8 cellular contexts compared by ENCODE assay signal in the genomic region with DNA sequence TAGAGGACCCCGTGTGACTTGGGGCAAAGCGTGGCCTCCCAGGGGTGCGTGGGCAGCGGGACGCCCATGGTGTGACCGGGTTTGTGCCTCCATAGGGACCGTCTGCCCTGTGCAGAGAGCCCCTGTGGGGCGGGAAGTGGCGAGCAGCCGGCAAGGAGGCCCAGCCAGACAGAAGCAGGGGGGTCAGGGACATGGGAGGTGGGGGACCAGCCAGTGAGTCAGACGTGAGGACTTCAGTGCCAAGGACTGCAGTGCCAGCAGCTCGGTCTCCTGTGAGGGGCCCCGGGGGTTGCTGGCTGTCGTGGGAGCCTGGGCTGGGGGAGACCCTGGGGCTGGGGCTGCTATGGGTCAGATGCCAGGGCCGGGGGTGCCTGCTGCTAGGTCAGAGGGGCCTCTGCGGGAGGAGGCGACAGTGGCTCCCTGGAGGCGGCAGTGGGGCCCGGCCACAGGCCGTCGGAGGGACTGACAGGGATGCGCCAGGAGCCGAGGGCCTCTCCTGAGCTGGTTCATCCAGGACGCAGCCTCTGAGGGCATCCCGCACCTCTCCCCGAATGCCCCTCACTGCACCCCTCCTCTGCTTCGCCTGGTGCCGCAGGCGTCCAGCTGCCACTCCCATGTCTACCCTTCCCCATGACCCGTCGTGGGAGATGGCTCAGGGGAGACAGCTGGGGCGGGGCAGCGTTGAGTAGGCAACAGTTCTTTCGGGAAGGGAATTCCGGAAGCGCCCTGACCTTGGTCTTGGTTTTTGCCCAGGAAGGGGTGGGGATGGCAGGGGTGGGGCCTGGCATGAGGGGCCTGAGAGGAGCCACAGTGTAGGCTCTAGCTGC.
DNase-seq lines count a peak whose midpoint lies in the region; ATAC-seq, FAIRE-seq and TF ChIP-seq lines count a peak whose summit lies in the region.

No MANE protein-coding gene starts in this region.

- intact Hi-C loops in Right ventricle myocardium superior (cut with DNase I) (no loop called here), cardiac septum (cut with DNase I) (loop anchor here (5.0 kb wide), 2 partner anchors 93 to 528 kb away; no protein-coding TSS in a partner anchor)

- no peaks in the 10 kb centered on the region for H3K27me3 ChIP-seq in brain microvascular endothelial cell (replicated peaks)

- peak overlapping the region; percentile 12 for H3K27ac ChIP-seq in brain microvascular endothelial cell

- DNase-seq in Right ventricle myocardium superior, result no peak
- DNase-seq in cardiac septum (ENCODE audit: low spot score), result no peak
- peak; percentile 58 for DNase-seq in brain microvascular endothelial cell
- peak; percentile 85 for DNase-seq in islet precursor cell
- DNase-seq in urothelium cell line (ENCODE audit: low spot score), result peak; percentile 87
- DNase-seq in stimulated activated CD4-positive, alpha-beta T cell treated with anti-CD3 and anti-CD28 coated beads, Interleukin-12 subunit alpha, Interleukin-12 subunit beta, amount 100 ng/mL, for 4 hours, result no peak
- DNase-seq in Ammon's horn (ENCODE audit: low spot score), result no peak

- TF ChIP-seq CTCF in brain microvascular endothelial cell (IDR thresholded peaks at IDR 0.05; ENCODE audit: low read depth, low read length, missing control alignments), result no peak

- in situ Hi-C loops in brain microvascular endothelial cell (cut with HindIII; ENCODE audit: low pct_ligation_motif_present, low sequenced_read_pairs), result no loop called here

- ATAC-seq in Right ventricle myocardium superior (ENCODE audit: poor library complexity) (peak; percentile 9), HG02970 (IDR thresholded peaks at IDR 0.05; ENCODE audit: low FRiP score, unreplicated experiment) (no peak)

- H3K36me3 ChIP-seq in brain microvascular endothelial cell (replicated peaks), result peaks cover 9% of the 10 kb centered on the region

- FAIRE-seq in urothelium cell line (lab: Jason Lieb, UNC), result no peak

- peak overlapping the region; percentile 15 for H3K4me3 ChIP-seq in brain microvascular endothelial cell (ENCODE audit: low read depth, low read length)

Comparison
In these comparisons a context has a peak if more than half of its experiments do, and no peak if none do; other contexts are left out.
1. DNase-seq: peak in brain microvascular endothelial cell (single experiment), islet precursor cell (single experiment) and urothelium cell line (single experiment); none in Right ventricle myocardium superior (single experiment), cardiac septum (single experiment), stimulated activated CD4-positive, alpha-beta T cell treated with anti-CD3 and anti-CD28 coated beads, Interleukin-12 subunit alpha, Interleukin-12 subunit beta, amount 100 ng/mL, for 4 hours (single experiment) and Ammon's horn (single experiment).